ENCODE assay signal across 1 cellular context in genomic region chr9:110638381-110638954, GRCh38.
A peak's percentile ranks its signal among the peaks of the same experiment; 100 is the strongest.
TF ChIP-seq lines count a peak whose summit lies in the region.

No MANE protein-coding gene starts in this region.

TF ChIP-seq in GM12878, 131 proteins besides CTCF, POLR2A, EP300 and RAD21 (continued from another document):
- TF ChIP-seq E2F8 (IDR thresholded peaks at IDR 0.05; ENCODE audit: low read depth, partially characterized antibody) (no peak), SMC3 (IDR thresholded peaks at IDR 0.05; ENCODE audit: borderline replicate concordance, low read length) (peak; percentile 83), SP1 (IDR thresholded peaks at IDR 0.05; ENCODE audit: low read depth, low read length) (no peak), NR2C1 (IDR thresholded peaks at IDR 0.05) (no peak)
